1 cellular context compared by ENCODE assay signal in the genomic region with DNA sequence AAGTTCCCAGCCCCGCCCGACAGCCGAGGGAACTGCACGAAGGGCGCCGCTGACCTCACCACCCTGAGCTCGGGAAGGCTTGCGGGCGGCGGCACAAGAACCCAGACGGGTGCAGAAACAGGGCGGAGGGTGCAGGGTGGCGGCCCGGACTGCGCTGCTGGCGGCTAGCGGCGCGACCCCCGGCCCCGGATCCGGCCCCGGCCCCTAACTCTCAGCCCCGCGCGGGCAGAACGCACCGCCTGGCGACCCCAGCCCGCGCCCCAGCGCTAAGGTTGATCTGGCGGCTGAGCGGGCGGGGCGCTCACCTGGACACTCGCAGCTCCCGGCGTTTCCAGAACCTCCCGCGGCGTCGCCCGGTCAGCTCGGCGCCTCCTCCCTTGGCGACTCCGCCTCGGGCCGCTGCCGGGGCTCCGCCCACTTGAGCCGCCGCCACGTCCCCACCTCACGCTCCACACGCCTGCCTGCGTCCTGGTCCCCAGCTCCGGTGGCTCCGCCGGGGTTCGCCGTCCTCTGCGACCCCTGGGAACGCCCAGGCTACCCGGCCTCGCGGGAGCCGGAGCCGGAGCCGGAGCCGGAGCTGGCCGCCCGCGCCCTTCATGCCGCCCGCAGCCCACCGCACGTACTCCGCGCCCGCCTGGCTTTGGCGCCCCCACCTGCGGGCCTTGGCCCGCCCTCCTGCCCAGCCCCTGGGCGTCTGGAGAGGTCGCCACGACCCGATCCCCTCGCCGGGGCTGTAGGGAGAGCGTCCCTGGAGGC.
TF ChIP-seq lines count a peak whose summit lies in the region.

A gene (minus strand): TSS at position 369 of the 756 bp plus-strand sequence. CDS start 9,227 bp downstream, outside the sequence.

TF ChIP-seq in K562, 482 proteins besides CTCF, POLR2A, EP300 and RAD21 (continued from another document and continues in another):
- TF ChIP-seq, protein P1, sequence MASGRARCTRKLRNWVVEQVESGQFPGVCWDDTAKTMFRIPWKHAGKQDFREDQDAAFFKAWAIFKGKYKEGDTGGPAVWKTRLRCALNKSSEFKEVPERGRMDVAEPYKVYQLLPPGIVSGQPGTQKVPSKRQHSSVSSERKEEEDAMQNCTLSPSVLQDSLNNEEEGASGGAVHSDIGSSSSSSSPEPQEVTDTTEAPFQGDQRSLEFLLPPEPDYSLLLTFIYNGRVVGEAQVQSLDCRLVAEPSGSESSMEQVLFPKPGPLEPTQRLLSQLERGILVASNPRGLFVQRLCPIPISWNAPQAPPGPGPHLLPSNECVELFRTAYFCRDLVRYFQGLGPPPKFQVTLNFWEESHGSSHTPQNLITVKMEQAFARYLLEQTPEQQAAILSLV (tag; IDR thresholded peaks at IDR 0.05), result no peak
- TF ChIP-seq, protein P2, sequence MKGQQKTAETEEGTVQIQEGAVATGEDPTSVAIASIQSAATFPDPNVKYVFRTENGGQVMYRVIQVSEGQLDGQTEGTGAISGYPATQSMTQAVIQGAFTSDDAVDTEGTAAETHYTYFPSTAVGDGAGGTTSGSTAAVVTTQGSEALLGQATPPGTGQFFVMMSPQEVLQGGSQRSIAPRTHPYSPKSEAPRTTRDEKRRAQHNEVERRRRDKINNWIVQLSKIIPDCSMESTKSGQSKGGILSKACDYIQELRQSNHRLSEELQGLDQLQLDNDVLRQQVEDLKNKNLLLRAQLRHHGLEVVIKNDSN (CRISPR knock-in tag; IDR thresholded peaks at IDR 0.05), result no peak
- TF ChIP-seq ZFX (CRISPR knock-in tag; IDR thresholded peaks at IDR 0.05), result peak; percentile 93
- TF ChIP-seq GATAD2B (IDR thresholded peaks at IDR 0.05; ENCODE audit: borderline replicate concordance), result peak; percentile 76
- TF ChIP-seq ZNF282 (CRISPR knock-in tag; IDR thresholded peaks at IDR 0.05), result no peak
- TF ChIP-seq BCOR (IDR thresholded peaks at IDR 0.05), result no peak
- TF ChIP-seq, protein P3, sequence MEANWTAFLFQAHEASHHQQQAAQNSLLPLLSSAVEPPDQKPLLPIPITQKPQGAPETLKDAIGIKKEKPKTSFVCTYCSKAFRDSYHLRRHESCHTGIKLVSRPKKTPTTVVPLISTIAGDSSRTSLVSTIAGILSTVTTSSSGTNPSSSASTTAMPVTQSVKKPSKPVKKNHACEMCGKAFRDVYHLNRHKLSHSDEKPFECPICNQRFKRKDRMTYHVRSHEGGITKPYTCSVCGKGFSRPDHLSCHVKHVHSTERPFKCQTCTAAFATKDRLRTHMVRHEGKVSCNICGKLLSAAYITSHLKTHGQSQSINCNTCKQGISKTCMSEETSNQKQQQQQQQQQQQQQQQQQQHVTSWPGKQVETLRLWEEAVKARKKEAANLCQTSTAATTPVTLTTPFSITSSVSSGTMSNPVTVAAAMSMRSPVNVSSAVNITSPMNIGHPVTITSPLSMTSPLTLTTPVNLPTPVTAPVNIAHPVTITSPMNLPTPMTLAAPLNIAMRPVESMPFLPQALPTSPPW (CRISPR knock-in tag; IDR thresholded peaks at IDR 0.05), result 0 out of 2 replicates have a peak, but pooled peaks have one; percentile 55
- TF ChIP-seq, protein P4, sequence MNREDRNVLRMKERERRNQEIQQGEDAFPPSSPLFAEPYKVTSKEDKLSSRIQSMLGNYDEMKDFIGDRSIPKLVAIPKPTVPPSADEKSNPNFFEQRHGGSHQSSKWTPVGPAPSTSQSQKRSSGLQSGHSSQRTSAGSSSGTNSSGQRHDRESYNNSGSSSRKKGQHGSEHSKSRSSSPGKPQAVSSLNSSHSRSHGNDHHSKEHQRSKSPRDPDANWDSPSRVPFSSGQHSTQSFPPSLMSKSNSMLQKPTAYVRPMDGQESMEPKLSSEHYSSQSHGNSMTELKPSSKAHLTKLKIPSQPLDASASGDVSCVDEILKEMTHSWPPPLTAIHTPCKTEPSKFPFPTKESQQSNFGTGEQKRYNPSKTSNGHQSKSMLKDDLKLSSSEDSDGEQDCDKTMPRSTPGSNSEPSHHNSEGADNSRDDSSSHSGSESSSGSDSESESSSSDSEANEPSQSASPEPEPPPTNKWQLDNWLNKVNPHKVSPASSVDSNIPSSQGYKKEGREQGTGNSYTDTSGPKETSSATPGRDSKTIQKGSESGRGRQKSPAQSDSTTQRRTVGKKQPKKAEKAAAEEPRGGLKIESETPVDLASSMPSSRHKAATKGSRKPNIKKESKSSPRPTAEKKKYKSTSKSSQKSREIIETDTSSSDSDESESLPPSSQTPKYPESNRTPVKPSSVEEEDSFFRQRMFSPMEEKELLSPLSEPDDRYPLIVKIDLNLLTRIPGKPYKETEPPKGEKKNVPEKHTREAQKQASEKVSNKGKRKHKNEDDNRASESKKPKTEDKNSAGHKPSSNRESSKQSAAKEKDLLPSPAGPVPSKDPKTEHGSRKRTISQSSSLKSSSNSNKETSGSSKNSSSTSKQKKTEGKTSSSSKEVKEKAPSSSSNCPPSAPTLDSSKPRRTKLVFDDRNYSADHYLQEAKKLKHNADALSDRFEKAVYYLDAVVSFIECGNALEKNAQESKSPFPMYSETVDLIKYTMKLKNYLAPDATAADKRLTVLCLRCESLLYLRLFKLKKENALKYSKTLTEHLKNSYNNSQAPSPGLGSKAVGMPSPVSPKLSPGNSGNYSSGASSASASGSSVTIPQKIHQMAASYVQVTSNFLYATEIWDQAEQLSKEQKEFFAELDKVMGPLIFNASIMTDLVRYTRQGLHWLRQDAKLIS (CRISPR knock-in tag; IDR thresholded peaks at IDR 0.05), result no peak
- TF ChIP-seq NFE2L1 (tag; IDR thresholded peaks at IDR 0.05; ENCODE audit: borderline replicate concordance, low read depth), result no peak
- TF ChIP-seq PML (IDR thresholded peaks at IDR 0.05; ENCODE audit: low read length), result no peak; the same call in 1 of the 2 replicates
- TF ChIP-seq HOXB6 (CRISPR knock-in tag; IDR thresholded peaks at IDR 0.05; ENCODE audit: borderline replicate concordance), result no peak
- TF ChIP-seq, protein P5, sequence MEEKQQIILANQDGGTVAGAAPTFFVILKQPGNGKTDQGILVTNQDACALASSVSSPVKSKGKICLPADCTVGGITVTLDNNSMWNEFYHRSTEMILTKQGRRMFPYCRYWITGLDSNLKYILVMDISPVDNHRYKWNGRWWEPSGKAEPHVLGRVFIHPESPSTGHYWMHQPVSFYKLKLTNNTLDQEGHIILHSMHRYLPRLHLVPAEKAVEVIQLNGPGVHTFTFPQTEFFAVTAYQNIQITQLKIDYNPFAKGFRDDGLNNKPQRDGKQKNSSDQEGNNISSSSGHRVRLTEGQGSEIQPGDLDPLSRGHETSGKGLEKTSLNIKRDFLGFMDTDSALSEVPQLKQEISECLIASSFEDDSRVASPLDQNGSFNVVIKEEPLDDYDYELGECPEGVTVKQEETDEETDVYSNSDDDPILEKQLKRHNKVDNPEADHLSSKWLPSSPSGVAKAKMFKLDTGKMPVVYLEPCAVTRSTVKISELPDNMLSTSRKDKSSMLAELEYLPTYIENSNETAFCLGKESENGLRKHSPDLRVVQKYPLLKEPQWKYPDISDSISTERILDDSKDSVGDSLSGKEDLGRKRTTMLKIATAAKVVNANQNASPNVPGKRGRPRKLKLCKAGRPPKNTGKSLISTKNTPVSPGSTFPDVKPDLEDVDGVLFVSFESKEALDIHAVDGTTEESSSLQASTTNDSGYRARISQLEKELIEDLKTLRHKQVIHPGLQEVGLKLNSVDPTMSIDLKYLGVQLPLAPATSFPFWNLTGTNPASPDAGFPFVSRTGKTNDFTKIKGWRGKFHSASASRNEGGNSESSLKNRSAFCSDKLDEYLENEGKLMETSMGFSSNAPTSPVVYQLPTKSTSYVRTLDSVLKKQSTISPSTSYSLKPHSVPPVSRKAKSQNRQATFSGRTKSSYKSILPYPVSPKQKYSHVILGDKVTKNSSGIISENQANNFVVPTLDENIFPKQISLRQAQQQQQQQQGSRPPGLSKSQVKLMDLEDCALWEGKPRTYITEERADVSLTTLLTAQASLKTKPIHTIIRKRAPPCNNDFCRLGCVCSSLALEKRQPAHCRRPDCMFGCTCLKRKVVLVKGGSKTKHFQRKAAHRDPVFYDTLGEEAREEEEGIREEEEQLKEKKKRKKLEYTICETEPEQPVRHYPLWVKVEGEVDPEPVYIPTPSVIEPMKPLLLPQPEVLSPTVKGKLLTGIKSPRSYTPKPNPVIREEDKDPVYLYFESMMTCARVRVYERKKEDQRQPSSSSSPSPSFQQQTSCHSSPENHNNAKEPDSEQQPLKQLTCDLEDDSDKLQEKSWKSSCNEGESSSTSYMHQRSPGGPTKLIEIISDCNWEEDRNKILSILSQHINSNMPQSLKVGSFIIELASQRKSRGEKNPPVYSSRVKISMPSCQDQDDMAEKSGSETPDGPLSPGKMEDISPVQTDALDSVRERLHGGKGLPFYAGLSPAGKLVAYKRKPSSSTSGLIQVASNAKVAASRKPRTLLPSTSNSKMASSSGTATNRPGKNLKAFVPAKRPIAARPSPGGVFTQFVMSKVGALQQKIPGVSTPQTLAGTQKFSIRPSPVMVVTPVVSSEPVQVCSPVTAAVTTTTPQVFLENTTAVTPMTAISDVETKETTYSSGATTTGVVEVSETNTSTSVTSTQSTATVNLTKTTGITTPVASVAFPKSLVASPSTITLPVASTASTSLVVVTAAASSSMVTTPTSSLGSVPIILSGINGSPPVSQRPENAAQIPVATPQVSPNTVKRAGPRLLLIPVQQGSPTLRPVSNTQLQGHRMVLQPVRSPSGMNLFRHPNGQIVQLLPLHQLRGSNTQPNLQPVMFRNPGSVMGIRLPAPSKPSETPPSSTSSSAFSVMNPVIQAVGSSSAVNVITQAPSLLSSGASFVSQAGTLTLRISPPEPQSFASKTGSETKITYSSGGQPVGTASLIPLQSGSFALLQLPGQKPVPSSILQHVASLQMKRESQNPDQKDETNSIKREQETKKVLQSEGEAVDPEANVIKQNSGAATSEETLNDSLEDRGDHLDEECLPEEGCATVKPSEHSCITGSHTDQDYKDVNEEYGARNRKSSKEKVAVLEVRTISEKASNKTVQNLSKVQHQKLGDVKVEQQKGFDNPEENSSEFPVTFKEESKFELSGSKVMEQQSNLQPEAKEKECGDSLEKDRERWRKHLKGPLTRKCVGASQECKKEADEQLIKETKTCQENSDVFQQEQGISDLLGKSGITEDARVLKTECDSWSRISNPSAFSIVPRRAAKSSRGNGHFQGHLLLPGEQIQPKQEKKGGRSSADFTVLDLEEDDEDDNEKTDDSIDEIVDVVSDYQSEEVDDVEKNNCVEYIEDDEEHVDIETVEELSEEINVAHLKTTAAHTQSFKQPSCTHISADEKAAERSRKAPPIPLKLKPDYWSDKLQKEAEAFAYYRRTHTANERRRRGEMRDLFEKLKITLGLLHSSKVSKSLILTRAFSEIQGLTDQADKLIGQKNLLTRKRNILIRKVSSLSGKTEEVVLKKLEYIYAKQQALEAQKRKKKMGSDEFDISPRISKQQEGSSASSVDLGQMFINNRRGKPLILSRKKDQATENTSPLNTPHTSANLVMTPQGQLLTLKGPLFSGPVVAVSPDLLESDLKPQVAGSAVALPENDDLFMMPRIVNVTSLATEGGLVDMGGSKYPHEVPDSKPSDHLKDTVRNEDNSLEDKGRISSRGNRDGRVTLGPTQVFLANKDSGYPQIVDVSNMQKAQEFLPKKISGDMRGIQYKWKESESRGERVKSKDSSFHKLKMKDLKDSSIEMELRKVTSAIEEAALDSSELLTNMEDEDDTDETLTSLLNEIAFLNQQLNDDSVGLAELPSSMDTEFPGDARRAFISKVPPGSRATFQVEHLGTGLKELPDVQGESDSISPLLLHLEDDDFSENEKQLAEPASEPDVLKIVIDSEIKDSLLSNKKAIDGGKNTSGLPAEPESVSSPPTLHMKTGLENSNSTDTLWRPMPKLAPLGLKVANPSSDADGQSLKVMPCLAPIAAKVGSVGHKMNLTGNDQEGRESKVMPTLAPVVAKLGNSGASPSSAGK (IDR thresholded peaks at IDR 0.05), result no peak
- peak; percentile 68 for TF ChIP-seq TBP (optimal IDR thresholded peaks at IDR 0.05; ENCODE audit: low read depth, low read length)
- no peak for TF ChIP-seq ZKSCAN1 (IDR thresholded peaks at IDR 0.05; ENCODE audit: low read depth, low read length)
- TF ChIP-seq SLC30A9 (CRISPR knock-in tag; IDR thresholded peaks at IDR 0.05), result no peak
- peak; percentile 95 for TF ChIP-seq POLR2G (IDR thresholded peaks at IDR 0.05; ENCODE audit: low read depth, low read length)
- TF ChIP-seq NCOA6 (IDR thresholded peaks at IDR 0.05), result no peak
- peak in 1 of 3 experiments; percentile 9 for TF ChIP-seq YY1 (IDR thresholded peaks at IDR 0.05; ENCODE audit: borderline replicate concordance in 1 of 3, control insufficient read depth in 1 of 3, extremely low read depth in 1 of 3, insufficient read depth in 3 of 3, insufficient read length in 1 of 3, insufficient replicate concordance in 2 of 3, low read depth in 1 of 3, low read length in 2 of 3)
- TF ChIP-seq HNRNPL (IDR thresholded peaks at IDR 0.05; ENCODE audit: low read depth, low read length), result peak; percentile 6
- TF ChIP-seq, protein P6, sequence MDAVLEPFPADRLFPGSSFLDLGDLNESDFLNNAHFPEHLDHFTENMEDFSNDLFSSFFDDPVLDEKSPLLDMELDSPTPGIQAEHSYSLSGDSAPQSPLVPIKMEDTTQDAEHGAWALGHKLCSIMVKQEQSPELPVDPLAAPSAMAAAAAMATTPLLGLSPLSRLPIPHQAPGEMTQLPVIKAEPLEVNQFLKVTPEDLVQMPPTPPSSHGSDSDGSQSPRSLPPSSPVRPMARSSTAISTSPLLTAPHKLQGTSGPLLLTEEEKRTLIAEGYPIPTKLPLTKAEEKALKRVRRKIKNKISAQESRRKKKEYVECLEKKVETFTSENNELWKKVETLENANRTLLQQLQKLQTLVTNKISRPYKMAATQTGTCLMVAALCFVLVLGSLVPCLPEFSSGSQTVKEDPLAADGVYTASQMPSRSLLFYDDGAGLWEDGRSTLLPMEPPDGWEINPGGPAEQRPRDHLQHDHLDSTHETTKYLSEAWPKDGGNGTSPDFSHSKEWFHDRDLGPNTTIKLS (IDR thresholded peaks at IDR 0.05; ENCODE audit: borderline replicate concordance, low read depth), result peak; percentile 99
- peak; percentile 35; the same call in 1 of the 2 replicates for TF ChIP-seq CBX1 (IDR thresholded peaks at IDR 0.05; ENCODE audit: low read depth)
- TF ChIP-seq ZNF12 (CRISPR knock-in tag; IDR thresholded peaks at IDR 0.05), result peak; percentile 61; the same call in 1 of the 2 replicates
- TF ChIP-seq NR1H2 (CRISPR knock-in tag; IDR thresholded peaks at IDR 0.05), result 0 out of 2 replicates have a peak, but pooled peaks have one; percentile 32
- TF ChIP-seq JUND (IDR thresholded peaks at IDR 0.05; ENCODE audit: borderline replicate concordance, low read depth, low read length), result no peak
- TF ChIP-seq JUND (tag; IDR thresholded peaks at IDR 0.05; ENCODE audit: borderline replicate concordance, low read depth, low read length), result no peak
- TF ChIP-seq SMARCB1 (IDR thresholded peaks at IDR 0.05; ENCODE audit: insufficient read length, low read depth), result no peak
- TF ChIP-seq ZNF444 (CRISPR knock-in tag; IDR thresholded peaks at IDR 0.05), result no peak
- no peak for TF ChIP-seq ZNF77 (CRISPR knock-in tag; IDR thresholded peaks at IDR 0.05)
- TF ChIP-seq ZNF133 (CRISPR knock-in tag; IDR thresholded peaks at IDR 0.05), result no peak
- no peak for TF ChIP-seq GABPB2 (CRISPR knock-in tag; conservative IDR thresholded peaks at IDR 0.05)
- TF ChIP-seq, protein P7, sequence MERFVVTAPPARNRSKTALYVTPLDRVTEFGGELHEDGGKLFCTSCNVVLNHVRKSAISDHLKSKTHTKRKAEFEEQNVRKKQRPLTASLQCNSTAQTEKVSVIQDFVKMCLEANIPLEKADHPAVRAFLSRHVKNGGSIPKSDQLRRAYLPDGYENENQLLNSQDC (CRISPR knock-in tag; IDR thresholded peaks at IDR 0.05), result no peak
